8 cellular contexts compared by ENCODE assay signal in genomic region chr19:35247526-35248309, GRCh38. TPM values are rescaled to one million over a fixed set of nuclear protein-coding genes. Genes with fewer than 3 reads are reported as not detected.
DNase-seq lines count a peak whose midpoint lies in the region; ATAC-seq lines count a peak whose summit lies in the region.

No MANE protein-coding gene starts in this region.

- H3K9me3 Mint-ChIP-seq in activated naive CD8-positive, alpha-beta T cell treated with anti-CD3 and anti-CD28 coated beads for 36 hours: peaks cover 21% of the 10 kb centered on the region

- H3K27me3 Mint-ChIP-seq in activated naive CD8-positive, alpha-beta T cell treated with anti-CD3 and anti-CD28 coated beads for 36 hours: no peaks in the 10 kb centered on the region

- H3K27me3 ChIP-seq in NT2/D1 (ENCODE audit: insufficient read depth, insufficient read length): no peaks in the 10 kb centered on the region

- peak; percentile 41 for ATAC-seq in HG03159 (IDR thresholded peaks at IDR 0.05; ENCODE audit: unreplicated experiment)

- peak overlapping the region; percentile 91 for H3K9ac ChIP-seq in NT2/D1 (ENCODE audit: insufficient read length, low read depth)

- H3K4me3 ChIP-seq in NT2/D1 (ENCODE audit: insufficient read length, low read depth): peak overlapping the region; percentile 94

- H3K4me3 Mint-ChIP-seq in activated naive CD8-positive, alpha-beta T cell treated with anti-CD3 and anti-CD28 coated beads for 36 hours: peak overlapping the region; percentile 95

- H3K9me3 ChIP-seq in NT2/D1 (ENCODE audit: insufficient read depth, low read length): no peaks in the 10 kb centered on the region

- peaks cover 19% of the 10 kb centered on the region for H3K36me3 ChIP-seq in NT2/D1 (ENCODE audit: insufficient read depth, insufficient read length, low read length)

- peaks cover 3% of the 10 kb centered on the region for H3K4me1 ChIP-seq in NT2/D1 (ENCODE audit: insufficient read depth, insufficient read length)

- peaks cover 33% of the 10 kb centered on the region for H3K4me1 Mint-ChIP-seq in activated naive CD8-positive, alpha-beta T cell treated with anti-CD3 and anti-CD28 coated beads for 36 hours

- DNase-seq in NCI-H1436 (lab: John Stamatoyannopoulos, UW) (peak; percentile 77), NCI-H1436 treated with DMSO at 0.1 percent for 48 hours (lab: John Stamatoyannopoulos, UW) (no peak), NT2/D1 (ENCODE audit: low read depth, low spot score) (peak; percentile 91), iPS-NIHi11 (ENCODE audit: low spot score) (peak; percentile 93), anterior cingulate cortex (lab: John Stamatoyannopoulos, UW) (no peak)
- DNase-seq in activated naive CD8-positive, alpha-beta T cell treated with anti-CD3 and anti-CD28 coated beads for 36 hours: peak; percentile 71
- peak; percentile 46 for DNase-seq in stimulated activated CD4-positive, alpha-beta T cell treated with anti-CD3 and anti-CD28 coated beads, Interleukin-1b, Interleukin-23, amount 100 ng/mL, for 48 hours

- peaks cover 30% of the 10 kb centered on the region for H3K36me3 Mint-ChIP-seq in activated naive CD8-positive, alpha-beta T cell treated with anti-CD3 and anti-CD28 coated beads for 36 hours

- H3K27ac Mint-ChIP-seq in activated naive CD8-positive, alpha-beta T cell treated with anti-CD3 and anti-CD28 coated beads for 36 hours: peak overlapping the region; percentile 93

RNA-seq across cellular contexts. Expression of gene LSR, which starts 1.1 kb away (rescaled TPM):
- total RNA-seq in activated naive CD8-positive, alpha-beta T cell treated with anti-CD3 and anti-CD28 coated beads for 36 hours: 10 to 100 TPM; 40.6 to 43.9 TPM

RNA-seq across cellular contexts. Expression of gene FAM187B, which starts 19.2 kb away (rescaled TPM):
- total RNA-seq in activated naive CD8-positive, alpha-beta T cell treated with anti-CD3 and anti-CD28 coated beads for 36 hours: not detected

RNA-seq across cellular contexts. Expression of gene USF2, which starts 21.0 kb away (rescaled TPM):
- 100 to 1,000 TPM; 105 to 109 TPM for total RNA-seq in activated naive CD8-positive, alpha-beta T cell treated with anti-CD3 and anti-CD28 coated beads for 36 hours

RNA-seq across cellular contexts. Expression of gene HAMP, which starts 34.6 kb away (rescaled TPM):
- total RNA-seq in activated naive CD8-positive, alpha-beta T cell treated with anti-CD3 and anti-CD28 coated beads for 36 hours: under 1 TPM; 0.32 to 0.37 TPM

RNA-seq across cellular contexts. Expression of gene MAG, which starts 44.2 kb away (rescaled TPM):
- total RNA-seq in activated naive CD8-positive, alpha-beta T cell treated with anti-CD3 and anti-CD28 coated beads for 36 hours: under 1 TPM; 0.20 to 0.29 TPM

Comparison
In these comparisons a context has a peak if more than half of its experiments do, and no peak if none do; other contexts are left out.
1. DNase-seq: peak in NCI-H1436 (single experiment), NT2/D1 (single experiment), activated naive CD8-positive, alpha-beta T cell treated with anti-CD3 and anti-CD28 coated beads for 36 hours (single experiment), iPS-NIHi11 (single experiment) and stimulated activated CD4-positive, alpha-beta T cell treated with anti-CD3 and anti-CD28 coated beads, Interleukin-1b, Interleukin-23, amount 100 ng/mL, for 48 hours (single experiment); none in NCI-H1436 treated with DMSO at 0.1 percent for 48 hours (single experiment) and anterior cingulate cortex (0 of 58).